Comparison of ENCODE assay signal across 1 cellular context in the genomic region with DNA sequence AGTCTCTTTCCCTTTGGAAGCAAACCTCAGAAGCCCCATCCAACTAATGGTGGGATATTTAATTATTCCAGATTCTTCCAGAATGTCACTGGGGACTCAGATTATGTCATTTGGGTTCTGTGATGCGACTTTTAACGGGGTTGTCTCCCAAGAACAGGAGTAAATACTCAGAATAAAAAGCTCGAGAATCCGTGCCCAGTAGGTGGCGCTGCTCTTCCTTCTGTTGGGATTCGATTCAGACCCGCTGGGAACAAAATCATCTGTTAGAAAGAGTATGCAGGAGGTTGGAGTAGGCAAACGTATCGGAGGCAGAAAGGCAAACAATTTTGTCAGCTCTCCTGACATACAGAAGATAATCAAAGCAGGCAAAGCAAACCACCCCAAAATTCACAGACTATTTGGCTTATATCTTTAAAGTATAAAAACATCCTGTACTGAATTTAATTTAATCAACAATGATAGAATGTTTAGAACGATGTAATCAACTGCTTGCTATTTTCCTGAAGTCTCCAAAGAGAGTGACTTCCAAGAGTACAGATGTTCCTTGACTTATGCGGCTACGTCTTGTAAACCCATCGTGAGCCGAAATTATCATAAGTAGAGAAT.
TF ChIP-seq lines count a peak whose summit lies in the region.

No MANE protein-coding gene starts in this region.

TF ChIP-seq in HepG2, 621 proteins besides CTCF, POLR2A, EP300 and RAD21 (continued from another document and continues in another):
- TF ChIP-seq, protein P1, sequence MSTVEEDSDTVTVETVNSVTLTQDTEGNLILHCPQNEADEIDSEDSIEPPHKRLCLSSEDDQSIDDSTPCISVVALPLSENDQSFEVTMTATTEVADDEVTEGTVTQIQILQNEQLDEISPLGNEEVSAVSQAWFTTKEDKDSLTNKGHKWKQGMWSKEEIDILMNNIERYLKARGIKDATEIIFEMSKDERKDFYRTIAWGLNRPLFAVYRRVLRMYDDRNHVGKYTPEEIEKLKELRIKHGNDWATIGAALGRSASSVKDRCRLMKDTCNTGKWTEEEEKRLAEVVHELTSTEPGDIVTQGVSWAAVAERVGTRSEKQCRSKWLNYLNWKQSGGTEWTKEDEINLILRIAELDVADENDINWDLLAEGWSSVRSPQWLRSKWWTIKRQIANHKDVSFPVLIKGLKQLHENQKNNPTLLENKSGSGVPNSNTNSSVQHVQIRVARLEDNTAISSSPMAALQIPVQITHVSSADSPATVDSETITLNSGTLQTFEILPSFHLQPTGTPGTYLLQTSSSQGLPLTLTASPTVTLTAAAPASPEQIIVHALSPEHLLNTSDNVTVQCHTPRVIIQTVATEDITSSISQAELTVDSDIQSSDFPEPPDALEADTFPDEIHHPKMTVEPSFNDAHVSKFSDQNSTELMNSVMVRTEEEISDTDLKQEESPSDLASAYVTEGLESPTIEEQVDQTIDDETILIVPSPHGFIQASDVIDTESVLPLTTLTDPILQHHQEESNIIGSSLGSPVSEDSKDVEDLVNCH (CRISPR knock-in tag; IDR thresholded peaks at IDR 0.05), result no peak
- TF ChIP-seq U2AF2 (IDR thresholded peaks at IDR 0.05; ENCODE audit: low read depth, low read length), result no peak
- no peak for TF ChIP-seq HOXA5 (CRISPR knock-in tag; IDR thresholded peaks at IDR 0.05)
- no peak for TF ChIP-seq ZNF451 (CRISPR knock-in tag; IDR thresholded peaks at IDR 0.05)
- peak; percentile 28; the same call in 1 of the 2 replicates for TF ChIP-seq THAP11 (CRISPR knock-in tag; IDR thresholded peaks at IDR 0.05)
- TF ChIP-seq MIER3 (CRISPR knock-in tag; IDR thresholded peaks at IDR 0.05; ENCODE audit: borderline replicate concordance), result no peak; the same call in 1 of the 2 replicates
- TF ChIP-seq, protein P2, sequence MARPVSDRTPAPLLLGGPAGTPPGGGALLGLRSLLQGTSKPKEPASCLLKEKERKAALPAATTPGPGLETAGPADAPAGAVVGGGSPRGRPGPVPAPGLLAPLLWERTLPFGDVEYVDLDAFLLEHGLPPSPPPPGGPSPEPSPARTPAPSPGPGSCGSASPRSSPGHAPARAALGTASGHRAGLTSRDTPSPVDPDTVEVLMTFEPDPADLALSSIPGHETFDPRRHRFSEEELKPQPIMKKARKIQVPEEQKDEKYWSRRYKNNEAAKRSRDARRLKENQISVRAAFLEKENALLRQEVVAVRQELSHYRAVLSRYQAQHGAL (CRISPR knock-in tag; IDR thresholded peaks at IDR 0.05; ENCODE audit: not compliant biosample characterization), result no peak
- no peak for TF ChIP-seq TEAD2 (CRISPR knock-in tag; IDR thresholded peaks at IDR 0.05)
- no peak for TF ChIP-seq EED (CRISPR knock-in tag; IDR thresholded peaks at IDR 0.05)
- no peak for TF ChIP-seq IKZF4 (CRISPR knock-in tag; IDR thresholded peaks at IDR 0.05; ENCODE audit: borderline replicate concordance, low read depth, not compliant biosample characterization)
- no peak for TF ChIP-seq ZNF224 (CRISPR knock-in tag; IDR thresholded peaks at IDR 0.05)
- TF ChIP-seq HMG20A (CRISPR knock-in tag; IDR thresholded peaks at IDR 0.05; ENCODE audit: borderline replicate concordance), result no peak
- no peak for TF ChIP-seq PHF8 (CRISPR knock-in tag; IDR thresholded peaks at IDR 0.05)
- TF ChIP-seq, protein P3, sequence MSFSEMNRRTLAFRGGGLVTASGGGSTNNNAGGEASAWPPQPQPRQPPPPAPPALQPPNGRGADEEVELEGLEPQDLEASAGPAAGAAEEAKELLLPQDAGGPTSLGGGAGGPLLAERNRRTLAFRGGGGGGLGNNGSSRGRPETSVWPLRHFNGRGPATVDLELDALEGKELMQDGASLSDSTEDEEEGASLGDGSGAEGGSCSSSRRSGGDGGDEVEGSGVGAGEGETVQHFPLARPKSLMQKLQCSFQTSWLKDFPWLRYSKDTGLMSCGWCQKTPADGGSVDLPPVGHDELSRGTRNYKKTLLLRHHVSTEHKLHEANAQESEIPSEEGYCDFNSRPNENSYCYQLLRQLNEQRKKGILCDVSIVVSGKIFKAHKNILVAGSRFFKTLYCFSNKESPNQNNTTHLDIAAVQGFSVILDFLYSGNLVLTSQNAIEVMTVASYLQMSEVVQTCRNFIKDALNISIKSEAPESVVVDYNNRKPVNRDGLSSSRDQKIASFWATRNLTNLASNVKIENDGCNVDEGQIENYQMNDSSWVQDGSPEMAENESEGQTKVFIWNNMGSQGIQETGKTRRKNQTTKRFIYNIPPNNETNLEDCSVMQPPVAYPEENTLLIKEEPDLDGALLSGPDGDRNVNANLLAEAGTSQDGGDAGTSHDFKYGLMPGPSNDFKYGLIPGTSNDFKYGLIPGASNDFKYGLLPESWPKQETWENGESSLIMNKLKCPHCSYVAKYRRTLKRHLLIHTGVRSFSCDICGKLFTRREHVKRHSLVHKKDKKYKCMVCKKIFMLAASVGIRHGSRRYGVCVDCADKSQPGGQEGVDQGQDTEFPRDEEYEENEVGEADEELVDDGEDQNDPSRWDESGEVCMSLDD (CRISPR knock-in tag; IDR thresholded peaks at IDR 0.05; ENCODE audit: borderline replicate concordance), result no peak
- TF ChIP-seq KAT7 (CRISPR knock-in tag; IDR thresholded peaks at IDR 0.05; ENCODE audit: borderline replicate concordance), result no peak
- no peak for TF ChIP-seq NR3C1 (CRISPR knock-in tag; IDR thresholded peaks at IDR 0.05)
- TF ChIP-seq E2F2 (CRISPR knock-in tag; IDR thresholded peaks at IDR 0.05; ENCODE audit: borderline replicate concordance), result no peak
- peak; percentile 53; the same call in 1 of the 2 replicates for TF ChIP-seq BCL6 (CRISPR knock-in tag; IDR thresholded peaks at IDR 0.05)
- TF ChIP-seq KAT2B (IDR thresholded peaks at IDR 0.05; ENCODE audit: borderline replicate concordance, low read depth, low read length), result no peak
- no peak for TF ChIP-seq ZBTB8A (CRISPR knock-in tag; IDR thresholded peaks at IDR 0.05; ENCODE audit: borderline replicate concordance, low read depth)
- no peak for TF ChIP-seq ESRRA (CRISPR knock-in tag; IDR thresholded peaks at IDR 0.05; ENCODE audit: low read depth)
- TF ChIP-seq PLSCR1 (CRISPR knock-in tag; IDR thresholded peaks at IDR 0.05; ENCODE audit: borderline replicate concordance), result no peak
- TF ChIP-seq GFI1 (CRISPR knock-in tag; IDR thresholded peaks at IDR 0.05; ENCODE audit: borderline replicate concordance), result no peak
- TF ChIP-seq, protein P4, sequence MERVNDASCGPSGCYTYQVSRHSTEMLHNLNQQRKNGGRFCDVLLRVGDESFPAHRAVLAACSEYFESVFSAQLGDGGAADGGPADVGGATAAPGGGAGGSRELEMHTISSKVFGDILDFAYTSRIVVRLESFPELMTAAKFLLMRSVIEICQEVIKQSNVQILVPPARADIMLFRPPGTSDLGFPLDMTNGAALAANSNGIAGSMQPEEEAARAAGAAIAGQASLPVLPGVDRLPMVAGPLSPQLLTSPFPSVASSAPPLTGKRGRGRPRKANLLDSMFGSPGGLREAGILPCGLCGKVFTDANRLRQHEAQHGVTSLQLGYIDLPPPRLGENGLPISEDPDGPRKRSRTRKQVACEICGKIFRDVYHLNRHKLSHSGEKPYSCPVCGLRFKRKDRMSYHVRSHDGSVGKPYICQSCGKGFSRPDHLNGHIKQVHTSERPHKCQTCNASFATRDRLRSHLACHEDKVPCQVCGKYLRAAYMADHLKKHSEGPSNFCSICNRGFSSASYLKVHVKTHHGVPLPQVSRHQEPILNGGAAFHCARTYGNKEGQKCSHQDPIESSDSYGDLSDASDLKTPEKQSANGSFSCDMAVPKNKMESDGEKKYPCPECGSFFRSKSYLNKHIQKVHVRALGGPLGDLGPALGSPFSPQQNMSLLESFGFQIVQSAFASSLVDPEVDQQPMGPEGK (CRISPR knock-in tag; IDR thresholded peaks at IDR 0.05), result no peak
- no peak for TF ChIP-seq ZNF644 (CRISPR knock-in tag; IDR thresholded peaks at IDR 0.05; ENCODE audit: low read depth)
- TF ChIP-seq MNT (IDR thresholded peaks at IDR 0.05), result no peak
- TF ChIP-seq, protein P5, sequence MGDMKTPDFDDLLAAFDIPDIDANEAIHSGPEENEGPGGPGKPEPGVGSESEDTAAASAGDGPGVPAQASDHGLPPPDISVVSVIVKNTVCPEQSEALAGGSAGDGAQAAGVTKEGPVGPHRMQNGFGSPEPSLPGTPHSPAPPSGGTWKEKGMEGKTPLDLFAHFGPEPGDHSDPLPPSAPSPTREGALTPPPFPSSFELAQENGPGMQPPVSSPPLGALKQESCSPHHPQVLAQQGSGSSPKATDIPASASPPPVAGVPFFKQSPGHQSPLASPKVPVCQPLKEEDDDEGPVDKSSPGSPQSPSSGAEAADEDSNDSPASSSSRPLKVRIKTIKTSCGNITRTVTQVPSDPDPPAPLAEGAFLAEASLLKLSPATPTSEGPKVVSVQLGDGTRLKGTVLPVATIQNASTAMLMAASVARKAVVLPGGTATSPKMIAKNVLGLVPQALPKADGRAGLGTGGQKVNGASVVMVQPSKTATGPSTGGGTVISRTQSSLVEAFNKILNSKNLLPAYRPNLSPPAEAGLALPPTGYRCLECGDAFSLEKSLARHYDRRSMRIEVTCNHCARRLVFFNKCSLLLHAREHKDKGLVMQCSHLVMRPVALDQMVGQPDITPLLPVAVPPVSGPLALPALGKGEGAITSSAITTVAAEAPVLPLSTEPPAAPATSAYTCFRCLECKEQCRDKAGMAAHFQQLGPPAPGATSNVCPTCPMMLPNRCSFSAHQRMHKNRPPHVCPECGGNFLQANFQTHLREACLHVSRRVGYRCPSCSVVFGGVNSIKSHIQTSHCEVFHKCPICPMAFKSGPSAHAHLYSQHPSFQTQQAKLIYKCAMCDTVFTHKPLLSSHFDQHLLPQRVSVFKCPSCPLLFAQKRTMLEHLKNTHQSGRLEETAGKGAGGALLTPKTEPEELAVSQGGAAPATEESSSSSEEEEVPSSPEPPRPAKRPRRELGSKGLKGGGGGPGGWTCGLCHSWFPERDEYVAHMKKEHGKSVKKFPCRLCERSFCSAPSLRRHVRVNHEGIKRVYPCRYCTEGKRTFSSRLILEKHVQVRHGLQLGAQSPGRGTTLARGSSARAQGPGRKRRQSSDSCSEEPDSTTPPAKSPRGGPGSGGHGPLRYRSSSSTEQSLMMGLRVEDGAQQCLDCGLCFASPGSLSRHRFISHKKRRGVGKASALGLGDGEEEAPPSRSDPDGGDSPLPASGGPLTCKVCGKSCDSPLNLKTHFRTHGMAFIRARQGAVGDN (CRISPR knock-in tag; IDR thresholded peaks at IDR 0.05), result no peak
- no peak for TF ChIP-seq ZNF547 (CRISPR knock-in tag; IDR thresholded peaks at IDR 0.05)
- no peak for TF ChIP-seq FOXM1 (CRISPR knock-in tag; IDR thresholded peaks at IDR 0.05)
- no peak for TF ChIP-seq THAP8 (CRISPR knock-in tag; IDR thresholded peaks at IDR 0.05; ENCODE audit: borderline replicate concordance)
- no peak for TF ChIP-seq THRA (CRISPR knock-in tag; IDR thresholded peaks at IDR 0.05; ENCODE audit: borderline replicate concordance)
- TF ChIP-seq LBX2 (CRISPR knock-in tag; IDR thresholded peaks at IDR 0.05; ENCODE audit: borderline replicate concordance), result no peak
- TF ChIP-seq ATF1 (CRISPR knock-in tag; IDR thresholded peaks at IDR 0.05), result no peak
- no peak for TF ChIP-seq ZNF605 (CRISPR knock-in tag; IDR thresholded peaks at IDR 0.05)
- TF ChIP-seq MTA1 (CRISPR knock-in tag; IDR thresholded peaks at IDR 0.05; ENCODE audit: borderline replicate concordance), result no peak
- TF ChIP-seq AGO2 (optimal IDR thresholded peaks at IDR 0.05; ENCODE audit: low read depth, low read length), result no peak
- no peak for TF ChIP-seq ZNF790 (CRISPR knock-in tag; IDR thresholded peaks at IDR 0.05; ENCODE audit: borderline replicate concordance)
